ENCODE assay signal across 30 cellular contexts in the genomic region with DNA sequence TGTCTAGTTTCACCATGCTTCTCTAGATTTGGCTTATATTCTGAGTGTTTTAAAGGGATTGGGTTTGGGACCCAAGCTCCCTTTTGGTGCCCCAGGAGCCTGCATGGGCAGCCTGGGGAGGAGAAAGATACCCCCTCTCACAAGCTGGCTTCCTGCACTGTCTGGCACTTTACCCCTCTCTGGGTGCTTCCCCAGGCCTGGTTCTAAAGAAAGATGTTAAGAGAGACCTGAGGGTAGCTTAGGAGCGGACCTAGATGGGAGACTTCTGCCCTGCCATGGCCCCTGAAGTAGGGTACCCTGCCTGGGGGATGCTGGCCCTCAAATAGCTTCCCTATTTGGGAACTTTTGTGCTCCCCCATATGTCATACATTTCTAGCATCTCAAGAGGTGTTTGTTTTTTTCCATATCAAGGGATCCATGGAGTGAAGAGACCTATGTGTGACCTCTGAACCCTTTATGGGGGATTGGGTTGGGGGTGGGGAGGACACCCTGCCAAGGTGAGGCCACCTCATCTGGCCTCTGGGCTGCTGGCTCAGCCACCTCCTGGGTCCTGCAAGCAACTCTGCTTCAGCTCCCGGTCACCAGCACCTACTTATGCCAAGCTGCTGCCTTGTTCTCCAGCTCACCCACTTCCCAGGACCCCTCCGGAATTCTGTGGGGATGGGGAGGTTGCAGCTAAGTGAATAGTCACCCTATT. TPM values are rescaled to one million over a fixed set of nuclear protein-coding genes. Genes with fewer than 3 reads are reported as not detected.
DNase-seq lines count a peak whose midpoint lies in the region; ATAC-seq and TF ChIP-seq lines count a peak whose summit lies in the region.
"Had no signal": no experiment of that assay in that cellular context is flagged by ENCODE, and none has a peak within 500 bp of the region (broad histone marks: within the 10 kb centered on the region; RNA-seq: fewer than 3 reads in every experiment).

No MANE protein-coding gene starts in this region.

- CTCF ChIA-PET in activated B cell treated with CpG ODN at 0.5 μM for 24 hours (lab: Charles Lee), result interaction anchor here (0.9 to 2.9 kb wide), 10 partner anchors 10 to 253 kb away, joined by 3 to 17 read pairs (median 4); no protein-coding TSS in a partner anchor
- CTCF ChIA-PET in activated CD8-positive, alpha-beta T cell treated with anti-CD3 and anti-CD28 coated beads, Interleukin-2, amount 10 ng/mL, durations not matched to agents 7 days and 5 days (lab: Charles Lee), result interaction anchor here (0.7 to 4.6 kb wide), 10 partner anchors 10 to 221 kb away, joined by 4 to 28 read pairs (median 9); no protein-coding TSS in a partner anchor
- CTCF ChIA-PET in CD4-positive, alpha-beta T cell (lab: Charles Lee), result interaction anchor here (1.2 kb wide), 2 partner anchors 164 to 220 kb away, joined by 3 read pairs; no protein-coding TSS in a partner anchor

- H3K4me3 Mint-ChIP-seq in activated T-cell treated with anti-CD3 and anti-CD28 coated beads, Interleukin-2, amount 50 U/mL, for 24 hours, result no peak overlapping the region
- no peak overlapping the region for H3K4me3 Mint-ChIP-seq in activated B cell treated with CpG ODN at 0.5 μM for 24 hours
- no peak overlapping the region for H3K4me3 Mint-ChIP-seq in activated CD8-positive, alpha-beta T cell treated with anti-CD3 and anti-CD28 coated beads, Interleukin-2, amount 10 ng/mL, durations not matched to agents 7 days and 5 days
- H3K4me3 Mint-ChIP-seq in CD4-positive, alpha-beta T cell, result no peak overlapping the region
- H3K4me3 Mint-ChIP-seq: type B pancreatic cell had no signal

- H3K27ac Mint-ChIP-seq in activated T-cell treated with anti-CD3 and anti-CD28 coated beads, Interleukin-2, amount 50 U/mL, for 24 hours, result no peak overlapping the region
- no peak overlapping the region for H3K27ac Mint-ChIP-seq in activated B cell treated with CpG ODN at 0.5 μM for 24 hours
- H3K27ac Mint-ChIP-seq in activated CD8-positive, alpha-beta T cell treated with anti-CD3 and anti-CD28 coated beads, Interleukin-2, amount 10 ng/mL, durations not matched to agents 7 days and 5 days, result no peak overlapping the region
- no peak overlapping the region for H3K27ac Mint-ChIP-seq in CD4-positive, alpha-beta T cell
- H3K27ac Mint-ChIP-seq: activated naive CD4-positive, alpha-beta T cell treated with anti-CD3 and anti-CD28 coated beads, Interleukin-2, amount 50 U/mL, for 72 hours; progenitor cell of endocrine pancreas; type B pancreatic cell had no signal

- no peaks in the 10 kb centered on the region for H3K27me3 ChIP-seq in stomach smooth muscle (ENCODE audit: control insufficient read depth in 1 of 2, insufficient read depth in 2 of 2, low read length in 2 of 2)
- H3K27me3 ChIP-seq in CD4-positive, alpha-beta T cell (ENCODE audit: control insufficient read depth, insufficient read depth, low read length), result no peaks in the 10 kb centered on the region
- H3K27me3 ChIP-seq: hepatocyte had no signal

- H3K36me3 Mint-ChIP-seq in activated T-cell treated with anti-CD3 and anti-CD28 coated beads, Interleukin-2, amount 50 U/mL, for 24 hours (ENCODE audit: low read depth), result no peaks in the 10 kb centered on the region
- H3K36me3 Mint-ChIP-seq in activated B cell treated with CpG ODN at 0.5 μM for 24 hours (ENCODE audit: low read depth), result no peaks in the 10 kb centered on the region
- H3K36me3 Mint-ChIP-seq in activated CD8-positive, alpha-beta T cell treated with anti-CD3 and anti-CD28 coated beads, Interleukin-2, amount 10 ng/mL, durations not matched to agents 7 days and 5 days (ENCODE audit: low read depth), result no peaks in the 10 kb centered on the region
- no peaks in the 10 kb centered on the region for H3K36me3 Mint-ChIP-seq in CD4-positive, alpha-beta T cell (ENCODE audit: low read depth)
- H3K36me3 Mint-ChIP-seq: activated naive CD4-positive, alpha-beta T cell treated with anti-CD3 and anti-CD28 coated beads, Interleukin-2, amount 50 U/mL, for 72 hours had no signal

- peaks cover 4 to 5% of the 10 kb centered on the region in 2 donors for H3K36me3 ChIP-seq in stomach smooth muscle (ENCODE audit: control insufficient read depth in 2 of 2, insufficient read depth in 2 of 2, low read length in 2 of 2)
- H3K36me3 ChIP-seq: neutrophil had no signal

- no peak for TF ChIP-seq CTCF in activated B cell treated with CpG ODN at 0.5 μM for 24 hours (IDR thresholded peaks at IDR 0.05)
- no peak for TF ChIP-seq CTCF in CD4-positive, alpha-beta T cell (IDR thresholded peaks at IDR 0.05)

- intact Hi-C loops in activated B cell treated with CpG ODN at 0.5 μM for 24 hours (cut with micrococcal nuclease), result loop anchor here (10.0 kb wide), 1 partner anchor 138 kb away; no protein-coding TSS in a partner anchor
- intact Hi-C loops in CD4-positive, alpha-beta T cell (cut with DNase I, micrococcal nuclease), result loop anchor here in 1 of 2 experiments (10.0 kb wide), 1 partner anchor 122 kb away; no protein-coding TSS in a partner anchor

- no peak overlapping the region for H3K4me3 ChIP-seq in stomach smooth muscle (ENCODE audit: low read length in 2 of 2)
- H3K4me3 ChIP-seq: dorsolateral prefrontal cortex, hepatocyte had no signal

- no peak overlapping the region for H3K9ac ChIP-seq in stomach smooth muscle (ENCODE audit: low read length in 2 of 2)
- H3K9ac ChIP-seq: SK-N-SH had no signal

- peak overlapping the region; percentile 62 for H3K27ac ChIP-seq in stomach smooth muscle (ENCODE audit: low read length)
- H3K27ac ChIP-seq in CD4-positive, alpha-beta T cell (ENCODE audit: low read depth, low read length), result no peak overlapping the region
- H3K27ac ChIP-seq: dorsolateral prefrontal cortex, neutrophil had no signal

- ATAC-seq in activated B cell treated with CpG ODN at 0.5 μM for 24 hours (ENCODE audit: low read depth), result no peak
- ATAC-seq in activated CD8-positive, alpha-beta T cell treated with anti-CD3 and anti-CD28 coated beads, Interleukin-2, amount 10 ng/mL, durations not matched to agents 7 days and 5 days, result no peak
- no peak for ATAC-seq in CD4-positive, alpha-beta T cell (ENCODE audit: poor library complexity)
- ATAC-seq: activated naive CD4-positive, alpha-beta T cell treated with anti-CD3 and anti-CD28 coated beads, Interleukin-2, amount 50 U/mL, for 72 hours had no signal

- no peaks in the 10 kb centered on the region for H3K27me3 Mint-ChIP-seq in activated T-cell treated with anti-CD3 and anti-CD28 coated beads, Interleukin-2, amount 50 U/mL, for 24 hours
- no peaks in the 10 kb centered on the region for H3K27me3 Mint-ChIP-seq in activated B cell treated with CpG ODN at 0.5 μM for 24 hours
- peaks cover 2% of the 10 kb centered on the region for H3K27me3 Mint-ChIP-seq in activated CD8-positive, alpha-beta T cell treated with anti-CD3 and anti-CD28 coated beads, Interleukin-2, amount 10 ng/mL, durations not matched to agents 7 days and 5 days (ENCODE audit: low read depth)
- H3K27me3 Mint-ChIP-seq in CD4-positive, alpha-beta T cell, result peaks cover 6% of the 10 kb centered on the region
- H3K27me3 Mint-ChIP-seq: progenitor cell of endocrine pancreas, type B pancreatic cell had no signal

- no peaks in the 10 kb centered on the region for H3K9me3 ChIP-seq in stomach smooth muscle (ENCODE audit: control insufficient read depth in 2 of 2, low read length in 2 of 2)
- H3K9me3 ChIP-seq in CD4-positive, alpha-beta T cell (ENCODE audit: control insufficient read depth, low read length), result no peaks in the 10 kb centered on the region
- H3K9me3 ChIP-seq: neutrophil, SK-N-SH had no signal

- peaks cover 59% of the 10 kb centered on the region for H3K4me1 ChIP-seq in stomach smooth muscle (ENCODE audit: control insufficient read depth, insufficient read depth, low read length)

- H3K4me1 Mint-ChIP-seq in activated T-cell treated with anti-CD3 and anti-CD28 coated beads, Interleukin-2, amount 50 U/mL, for 24 hours (ENCODE audit: low read depth), result peaks cover 12% of the 10 kb centered on the region
- H3K4me1 Mint-ChIP-seq in activated B cell treated with CpG ODN at 0.5 μM for 24 hours, result peaks cover 3% of the 10 kb centered on the region
- H3K4me1 Mint-ChIP-seq in activated CD8-positive, alpha-beta T cell treated with anti-CD3 and anti-CD28 coated beads, Interleukin-2, amount 10 ng/mL, durations not matched to agents 7 days and 5 days (ENCODE audit: low read depth), result no peaks in the 10 kb centered on the region
- peaks cover 20% of the 10 kb centered on the region for H3K4me1 Mint-ChIP-seq in CD4-positive, alpha-beta T cell (ENCODE audit: low read depth)

- H3K9me3 Mint-ChIP-seq in activated T-cell treated with anti-CD3 and anti-CD28 coated beads, Interleukin-2, amount 50 U/mL, for 24 hours, result no peaks in the 10 kb centered on the region
- no peaks in the 10 kb centered on the region for H3K9me3 Mint-ChIP-seq in activated B cell treated with CpG ODN at 0.5 μM for 24 hours
- H3K9me3 Mint-ChIP-seq in activated CD8-positive, alpha-beta T cell treated with anti-CD3 and anti-CD28 coated beads, Interleukin-2, amount 10 ng/mL, durations not matched to agents 7 days and 5 days (ENCODE audit: insufficient read depth), result no peaks in the 10 kb centered on the region
- no peaks in the 10 kb centered on the region for H3K9me3 Mint-ChIP-seq in CD4-positive, alpha-beta T cell
- H3K9me3 Mint-ChIP-seq: activated naive CD4-positive, alpha-beta T cell treated with anti-CD3 and anti-CD28 coated beads, Interleukin-2, amount 50 U/mL, for 72 hours; type B pancreatic cell had no signal

- POLR2A ChIA-PET in activated B cell treated with CpG ODN at 0.5 μM for 24 hours (lab: Charles Lee), result no interaction called here
- POLR2A ChIA-PET in activated CD8-positive, alpha-beta T cell treated with anti-CD3 and anti-CD28 coated beads, Interleukin-2, amount 10 ng/mL, durations not matched to agents 7 days and 5 days (lab: Charles Lee), result no interaction called here
- POLR2A ChIA-PET in CD4-positive, alpha-beta T cell (lab: Charles Lee), result interaction anchor here (1.0 kb wide), 1 partner anchor 48 kb away, joined by 3 read pairs; no protein-coding TSS in a partner anchor

- DNase-seq in activated T-cell treated with anti-CD3 and anti-CD28 coated beads, Interleukin-2, amount 50 U/mL, for 24 hours, result peak; percentile 9
- no peak for DNase-seq in activated T-cell treated with anti-CD3 and anti-CD28 coated beads, Interleukin-2, amount 50 U/mL, for 1 hour
- DNase-seq in activated B cell treated with CpG ODN at 0.5 μM for 24 hours (peak; percentile 4), mesenteric fat pad (ENCODE audit: low spot score) (peak; percentile 60)
- no peak for DNase-seq in stimulated activated naive CD4-positive, alpha-beta T cell (lab: John Stamatoyannopoulos, UW)
- no peak for DNase-seq in activated CD8-positive, alpha-beta T cell treated with anti-CD3 and anti-CD28 coated beads, Interleukin-2, amount 10 ng/mL, durations not matched to agents 7 days and 5 days
- DNase-seq in CD4-positive, alpha-beta T cell, result no peak
- DNase-seq: activated CD4-positive, alpha-beta T cell treated with anti-CD3 and anti-CD28 coated beads for 1 hour; activated effector memory CD4-positive, alpha-beta T cell treated with Interleukin-2 at 50 U/mL for 16 hours; amygdala; Calu3; DMS79 treated with DMSO at 0.1 percent for 48 hours; GDM1; mammary epithelial cell; NCI-H146; NCI-H2107; NCI-H446 treated with DMSO at 0.1 percent for 48 hours; RPMI8226; SK-N-SH; stimulated activated CD4-positive, alpha-beta T cell treated with anti-CD3 and anti-CD28 coated beads, Interleukin-15, amount 100 ng/mL, for 24 hours; stimulated activated CD4-positive, alpha-beta T cell treated with anti-CD3 and anti-CD28 coated beads, Interleukin-4, amount 100 ng/mL, for 4 hours had no signal

RNA-seq across cellular contexts. Expression of a gene that starts 50.2 kb away (rescaled TPM):
- total RNA-seq in activated B cell treated with CpG ODN at 0.5 μM for 24 hours, result 2.8 and 3.0 TPM in 2 replicates
- 14.2 TPM for total RNA-seq in mesenteric fat pad
- total RNA-seq in activated CD8-positive, alpha-beta T cell treated with anti-CD3 and anti-CD28 coated beads, Interleukin-2, amount 10 ng/mL, durations not matched to agents 7 days and 5 days, result 1 to 10 TPM; 7.5 to 8.7 TPM
- 10 to 100 TPM; 23.0 to 25.3 TPM for total RNA-seq in CD4-positive, alpha-beta T cell
- total RNA-seq: A172, Calu3, HT1080, mammary epithelial cell had no signal

Comparison
In these comparisons a context has a peak if more than half of its experiments do, and no peak if none do; other contexts are left out.
1. DNase-seq: peak in activated T-cell treated with anti-CD3 and anti-CD28 coated beads, Interleukin-2, amount 50 U/mL, for 24 hours (single experiment), activated B cell treated with CpG ODN at 0.5 μM for 24 hours (single experiment) and mesenteric fat pad (single experiment); none in activated T-cell treated with anti-CD3 and anti-CD28 coated beads, Interleukin-2, amount 50 U/mL, for 1 hour (single experiment), stimulated activated naive CD4-positive, alpha-beta T cell (0 of 6), activated CD8-positive, alpha-beta T cell treated with anti-CD3 and anti-CD28 coated beads, Interleukin-2, amount 10 ng/mL, durations not matched to agents 7 days and 5 days (single experiment) and CD4-positive, alpha-beta T cell (0 of 10).